ENCODE assay signal across 20 cellular contexts in genomic region chr5:96155156-96155555, GRCh38.
DNase-seq lines count a peak whose midpoint lies in the region; ATAC-seq, FAIRE-seq and TF ChIP-seq lines count a peak whose summit lies in the region.
"Had no signal": no experiment of that assay in that cellular context is flagged by ENCODE, and none has a peak within 500 bp of the region (broad histone marks: within the 10 kb centered on the region; RNA-seq: fewer than 3 reads in every experiment).

No MANE protein-coding gene starts in this region.

- H3K36me3 ChIP-seq in adipocyte (ENCODE audit: control insufficient read depth, insufficient read depth, low read length, severe bottlenecking) (no peaks in the 10 kb centered on the region), keratinocyte (ENCODE audit: control insufficient read depth in 2 of 2, extremely low read depth in 1 of 2, insufficient read depth in 2 of 2, low read length in 2 of 2) (no peaks in the 10 kb centered on the region)
- H3K36me3 ChIP-seq: BLaER1 had no signal

- H2AFZ ChIP-seq in keratinocyte (ENCODE audit: control insufficient read depth, low read length): peak overlapping the region; percentile 27
- H2AFZ ChIP-seq: GM23338 had no signal

- H4K20me1 ChIP-seq in keratinocyte (ENCODE audit: control insufficient read depth, extremely low read depth, insufficient read depth, low read length): no peaks in the 10 kb centered on the region
- H4K20me1 ChIP-seq: BLaER1 had no signal

- no peaks in the 10 kb centered on the region for H3K27me3 ChIP-seq in adipocyte (replicated peaks; ENCODE audit: control insufficient read depth, insufficient read depth, low read length)
- H3K27me3 ChIP-seq in keratinocyte (ENCODE audit: control insufficient read depth, extremely low read depth, insufficient read depth, low read length): no peaks in the 10 kb centered on the region
- H3K27me3 ChIP-seq: BLaER1 had no signal

- H3K9me3 ChIP-seq in adipocyte (ENCODE audit: control insufficient read depth, low read length): no peaks in the 10 kb centered on the region
- no peaks in the 10 kb centered on the region for H3K9me3 ChIP-seq in keratinocyte (ENCODE audit: control insufficient read depth, low read depth, low read length)
- H3K9me3 ChIP-seq: BLaER1 had no signal

- no peak overlapping the region for H3K4me3 ChIP-seq in adipocyte (ENCODE audit: low read length)
- no peak overlapping the region for H3K4me3 ChIP-seq in keratinocyte (ENCODE audit: control insufficient read depth in 2 of 3, extremely low read depth in 1 of 3, insufficient read depth in 2 of 3, low read depth in 1 of 3, low read length in 3 of 3)
- H3K4me3 ChIP-seq: BLaER1, GM12878, GM23338 had no signal

- dilution Hi-C loops in keratinocyte (cut with MboI; ENCODE audit: extremely low pct_ligation_motif_present, low sequenced_read_pairs): no loop called here

- H3K27ac ChIP-seq in C4-2B (peak overlapping the region; percentile 39), keratinocyte (ENCODE audit: control insufficient read depth, insufficient read depth, low read length) (no peak overlapping the region)
- H3K27ac ChIP-seq: BLaER1 had no signal

- ATAC-seq in SK-N-SH treated with all-trans-retinoic acid at 6 μM for 48 hours: no peak
- ATAC-seq: GM12878, GM23338, HCT116 had no signal

- no peaks in the 10 kb centered on the region for H3K9me1 ChIP-seq in keratinocyte (ENCODE audit: control insufficient read depth, extremely low read depth, insufficient read depth, low read length)

- no peaks in the 10 kb centered on the region for H3K79me2 ChIP-seq in keratinocyte (ENCODE audit: control insufficient read depth, insufficient read depth, low read length)

- H3K4me1 ChIP-seq in adipocyte (ENCODE audit: control insufficient read depth, insufficient read depth, low read length): no peaks in the 10 kb centered on the region
- peaks cover 44% of the 10 kb centered on the region for H3K4me1 ChIP-seq in keratinocyte (ENCODE audit: control insufficient read depth, extremely low read depth, insufficient read depth, low read length)
- H3K4me1 ChIP-seq: BLaER1 had no signal

- H3K9ac ChIP-seq in adipocyte (ENCODE audit: low read length): no peak overlapping the region
- no peak overlapping the region for H3K9ac ChIP-seq in keratinocyte (ENCODE audit: control insufficient read depth, extremely low read depth, insufficient read depth, low read length)
- H3K9ac ChIP-seq: BLaER1 had no signal

- DNase-seq in adipocyte (ENCODE audit: low read depth) (peak; percentile 8), keratinocyte (ENCODE audit: low read depth, low spot score) (no peak), A172 (ENCODE audit: low spot score) (no peak), HuH-7.5 (ENCODE audit: low spot score) (no peak)
- DNase-seq in stimulated activated CD4-positive, alpha-beta T cell treated with anti-CD3 and anti-CD28 coated beads, Interleukin-12 subunit alpha, Interleukin-12 subunit beta, amount 100 ng/mL, for 4 hours: no peak
- DNase-seq: CD4-positive, alpha-beta T cell; CD8-positive, alpha-beta memory T cell; DMS 273 treated with DMSO at 0.1 percent for 48 hours; DMS79; EL; GDM1; H9 had no signal

- TF ChIP-seq CTCF in C4-2B (conservative IDR thresholded peaks at IDR 0.05) (no peak), keratinocyte (optimal IDR thresholded peaks at IDR 0.05 in 1 of 3, IDR thresholded peaks at IDR 0.05 in 1 of 3, conservative IDR thresholded peaks at IDR 0.05 in 1 of 3; ENCODE audit: extremely low read depth in 1 of 3, insufficient read depth in 2 of 3, low read length in 3 of 3) (no peak)

- FAIRE-seq in keratinocyte (lab: Jason Lieb, UNC): no peak
- FAIRE-seq: A204.1, D721Med, GM12878 had no signal

- H3K4me2 ChIP-seq in keratinocyte (ENCODE audit: control insufficient read depth, extremely low read depth, insufficient read depth, low read depth, low read length): no peak overlapping the region
- H3K4me2 ChIP-seq: BLaER1, GM23338 had no signal

TF ChIP-seq in SK-N-SH treated with all-trans-retinoic acid at 6 μM for 48 hours, 23 proteins besides CTCF, POLR2A, EP300 and RAD21:
- no peak for TF ChIP-seq ESRRG (CRISPR knock-in tag; IDR thresholded peaks at IDR 0.05)
- no peak for TF ChIP-seq ZFP3 (CRISPR knock-in tag; IDR thresholded peaks at IDR 0.05)
- no peak for TF ChIP-seq GLIS3 (CRISPR knock-in tag; IDR thresholded peaks at IDR 0.05)
- no peak for TF ChIP-seq ZFP30 (CRISPR knock-in tag; IDR thresholded peaks at IDR 0.05)
- TF ChIP-seq BACH2 (CRISPR knock-in tag; IDR thresholded peaks at IDR 0.05; ENCODE audit: borderline replicate concordance): no peak
- TF ChIP-seq ZC3H10 (CRISPR knock-in tag; IDR thresholded peaks at IDR 0.05): no peak
- TF ChIP-seq RARB (CRISPR knock-in tag; IDR thresholded peaks at IDR 0.05): no peak
- TF ChIP-seq CSDC2 (CRISPR knock-in tag; IDR thresholded peaks at IDR 0.05): no peak
- TF ChIP-seq PPARA (CRISPR knock-in tag; IDR thresholded peaks at IDR 0.05; ENCODE audit: borderline replicate concordance): no peak
- no peak for TF ChIP-seq TOX (CRISPR knock-in tag; IDR thresholded peaks at IDR 0.05; ENCODE audit: borderline replicate concordance)
